ENCODE assay signal across 1 cellular context in genomic region chr7:105614341-105614840, GRCh38.
TF ChIP-seq lines count a peak whose summit lies in the region.

No MANE protein-coding gene starts in this region.

TF ChIP-seq in HEK293, 187 proteins besides CTCF, POLR2A, EP300 and RAD21 (continued from another document):
- 0 out of 2 replicates have a peak, but pooled peaks have one; percentile 24 for TF ChIP-seq ZNF513 (tag by site-specific recombination; IDR thresholded peaks at IDR 0.05)
TF ChIP-seq in HEK293: peak in this region for 1.
